8 cellular contexts compared by ENCODE assay signal in genomic region chr9:89497181-89497963, GRCh38. TPM values are rescaled to one million over a fixed set of nuclear protein-coding genes. Genes with fewer than 3 reads are reported as not detected.
A peak's percentile ranks its signal among the peaks of the same experiment; 100 is the strongest.
DNase-seq lines count a peak whose midpoint lies in the region; ATAC-seq and TF ChIP-seq lines count a peak whose summit lies in the region.

No MANE protein-coding gene starts in this region.

- H3K36me3 ChIP-seq in ACC112 (ENCODE audit: insufficient read depth, low read length) (no peaks in the 10 kb centered on the region), KMS-11 (ENCODE audit: insufficient read depth) (no peaks in the 10 kb centered on the region; the same call in 1 of the 2 replicates), kidney epithelial cell (ENCODE audit: control insufficient read depth, insufficient read depth, low read length) (no peaks in the 10 kb centered on the region)

- CTCF ChIA-PET in MCF 10A (lab: Yijun Ruan, JAX), result no interaction called here

- intact Hi-C loops in MCF 10A (cut with micrococcal nuclease), result no loop called here

- no TSS peak for BruUV-seq in MCF 10A (replicated peaks; lab: Mats Ljungman, UMichigan)

- H3K9me3 Mint-ChIP-seq in MCF 10A (ENCODE audit: unreplicated experiment), result no peaks in the 10 kb centered on the region

- H3K4me1 Mint-ChIP-seq in MCF 10A (ENCODE audit: insufficient read depth, unreplicated experiment), result peaks cover 9% of the 10 kb centered on the region

- H3K27ac Mint-ChIP-seq in MCF 10A (ENCODE audit: low read depth, unreplicated experiment), result no peak overlapping the region

- POLR2A ChIA-PET in MCF 10A (lab: Yijun Ruan, JAX), result no interaction called here

- no peaks in the 10 kb centered on the region for H3K4me1 ChIP-seq in ACC112 (ENCODE audit: control insufficient read depth, insufficient read depth, low read length, unreplicated experiment)
- H3K4me1 ChIP-seq in KMS-11 (ENCODE audit: low read depth, poor library complexity, severe bottlenecking), result peaks cover 62% of the 10 kb centered on the region

- peak overlapping the region; percentile 80 for H3K4me3 Mint-ChIP-seq in MCF 10A (ENCODE audit: unreplicated experiment)

- ATAC-seq in GM19035 (IDR thresholded peaks at IDR 0.05; ENCODE audit: unreplicated experiment), result peak; percentile 51

- no peak overlapping the region for H2AFZ ChIP-seq in ACC112 (ENCODE audit: low read length, unreplicated experiment)
- peak overlapping the region; percentile 19; the same call in 1 of the 2 replicates for H2AFZ ChIP-seq in KMS-11 (ENCODE audit: low read depth)

- H3K79me2 ChIP-seq in ACC112 (ENCODE audit: control insufficient read depth, insufficient read depth, low read length, unreplicated experiment) (no peaks in the 10 kb centered on the region), KMS-11 (ENCODE audit: insufficient read depth, low read depth) (peaks cover 53% of the 10 kb centered on the region)

- DNase-seq in MCF 10A (ENCODE audit: unreplicated experiment), result peak; percentile 7
- no peak for DNase-seq in kidney epithelial cell (ENCODE audit: low read depth)
- DNase-seq in HCEC 1CT, result no peak
- no peak for DNase-seq in dedifferentiated amniotic fluid mesenchymal stem cell (ENCODE audit: extremely low spot score)

- peak overlapping the region; percentile 65; the same call in 1 of the 2 replicates for H3K9ac ChIP-seq in KMS-11

- peak overlapping the region; percentile 98 for H3K4me2 ChIP-seq in KMS-11

- H3K36me3 Mint-ChIP-seq in MCF 10A (ENCODE audit: insufficient read depth, unreplicated experiment), result no peaks in the 10 kb centered on the region

- peaks cover 12% of the 10 kb centered on the region for H3K27me3 Mint-ChIP-seq in MCF 10A (ENCODE audit: insufficient read depth, unreplicated experiment)

- H3K27me3 ChIP-seq in ACC112 (ENCODE audit: insufficient read depth, low read length), result peaks cover 91% of the 10 kb centered on the region
- H3K27me3 ChIP-seq in KMS-11 (ENCODE audit: insufficient read depth, low read depth), result no peaks in the 10 kb centered on the region
- H3K27me3 ChIP-seq in kidney epithelial cell (ENCODE audit: control insufficient read depth, insufficient read depth, low read length), result no peaks in the 10 kb centered on the region

- TF ChIP-seq CTCF in KMS-11 (conservative IDR thresholded peaks at IDR 0.05; ENCODE audit: low read depth, low read length) (no peak), MCF 10A (IDR thresholded peaks at IDR 0.05; ENCODE audit: unreplicated experiment) (no peak), kidney epithelial cell (IDR thresholded peaks at IDR 0.05; ENCODE audit: insufficient read depth, low read length, poor library complexity, severe bottlenecking) (no peak)

- peaks cover 24% of the 10 kb centered on the region for H4K20me1 ChIP-seq in KMS-11 (ENCODE audit: insufficient read depth)

- H3K4me3 ChIP-seq in ACC112 (ENCODE audit: low read depth, low read length), result peak overlapping the region; percentile 57
- H3K4me3 ChIP-seq in KMS-11 (IDR thresholded peaks at IDR 0.05; ENCODE audit: insufficient read depth, low read depth, low read length), result no peak overlapping the region
- H3K4me3 ChIP-seq in kidney epithelial cell (ENCODE audit: low read depth, low read length), result peak overlapping the region; percentile 73

- H3K27ac ChIP-seq in ACC112 (ENCODE audit: low read depth, low read length) (no peak overlapping the region), KMS-11 (peak overlapping the region; percentile 61), temporal lobe (ENCODE audit: low read depth, low read length) (peak overlapping the region; percentile 30)

RNA-seq across cellular contexts. Expression of gene SEMA4D, which starts 0.5 kb away (rescaled TPM):
- total RNA-seq in MCF 10A (2022) (4.2 and 7.4 TPM in 2 replicates), kidney epithelial cell (27.8 and 30.7 TPM in 2 replicates), temporal lobe (10.6 TPM)
